Comparison of ENCODE assay signal across 1 cellular context in the genomic region with DNA sequence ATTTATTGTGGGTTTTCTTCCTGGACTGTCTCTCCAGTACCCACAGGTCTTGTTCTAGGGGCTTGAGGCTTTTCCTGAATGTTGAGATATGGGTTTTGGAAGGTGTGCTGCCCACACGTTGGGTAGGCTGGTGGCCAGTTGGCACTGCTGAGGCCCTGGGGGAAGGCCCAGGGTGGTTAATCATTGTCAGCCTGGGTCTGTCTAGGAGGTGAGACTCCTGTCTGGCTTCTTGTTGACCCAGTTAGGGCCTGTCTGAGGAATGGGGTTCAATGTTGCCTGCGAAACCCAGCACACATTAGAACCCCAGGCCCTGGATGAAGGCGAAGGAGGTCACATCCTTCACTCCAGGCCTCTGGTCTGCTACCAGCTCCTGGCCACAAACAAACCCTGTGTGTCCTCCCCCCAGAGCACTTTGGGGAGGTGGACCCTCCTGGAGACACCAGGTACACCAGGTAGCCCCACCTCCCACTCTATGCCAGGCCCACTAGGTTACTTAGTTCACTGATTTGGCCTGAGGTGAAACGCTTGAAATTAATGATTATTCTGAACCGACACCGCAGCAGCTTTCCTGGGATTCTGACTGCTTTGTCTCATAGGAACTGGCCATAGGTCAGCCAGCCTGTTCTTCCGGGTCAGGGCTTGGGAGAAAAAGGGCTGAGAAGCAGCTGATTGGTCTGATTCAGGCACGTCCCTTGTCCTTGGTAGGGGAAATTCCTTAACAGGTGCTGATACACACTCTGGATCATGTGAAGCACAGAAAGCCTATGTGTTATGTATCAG.
TF ChIP-seq lines count a peak whose summit lies in the region.

No MANE protein-coding gene starts in this region.

TF ChIP-seq in HepG2, 621 proteins besides CTCF, POLR2A, EP300 and RAD21 (continues in another document):
- TF ChIP-seq ZNF253 (CRISPR knock-in tag; IDR thresholded peaks at IDR 0.05; ENCODE audit: borderline replicate concordance) (0 out of 2 replicates have a peak, but pooled peaks have one; percentile 1), NBN (conservative IDR thresholded peaks at IDR 0.05) (no peak), ZNF138 (CRISPR knock-in tag; IDR thresholded peaks at IDR 0.05; ENCODE audit: low read depth) (no peak), SKI (IDR thresholded peaks at IDR 0.05; ENCODE audit: partially characterized antibody) (peak; percentile 89), SMYD3 (CRISPR knock-in tag; IDR thresholded peaks at IDR 0.05) (no peak), ZNF260 (CRISPR knock-in tag; IDR thresholded peaks at IDR 0.05; ENCODE audit: borderline replicate concordance, low read depth) (no peak), GABPB1 (CRISPR knock-in tag; IDR thresholded peaks at IDR 0.05) (peak; percentile 45; the same call in 1 of the 2 replicates), KDM5B (CRISPR knock-in tag; IDR thresholded peaks at IDR 0.05; ENCODE audit: borderline replicate concordance) (peak; percentile 76; the same call in 1 of the 2 replicates), MIXL1 (CRISPR knock-in tag; IDR thresholded peaks at IDR 0.05) (peak; percentile 44; the same call in 1 of the 2 replicates), KLF9 (CRISPR knock-in tag; IDR thresholded peaks at IDR 0.05; ENCODE audit: low read depth) (no peak), ZNF234 (CRISPR knock-in tag; conservative IDR thresholded peaks at IDR 0.05) (no peak), TBX2 (CRISPR knock-in tag; IDR thresholded peaks at IDR 0.05; ENCODE audit: borderline replicate concordance) (0 out of 2 replicates have a peak, but pooled peaks have one; percentile 19), ZNF788 (CRISPR knock-in tag; IDR thresholded peaks at IDR 0.05; ENCODE audit: borderline replicate concordance) (0 out of 2 replicates have a peak, but pooled peaks have one; percentile 40), MIER3 (CRISPR knock-in tag; IDR thresholded peaks at IDR 0.05; ENCODE audit: borderline replicate concordance) (no peak), SAP130 (CRISPR knock-in tag; IDR thresholded peaks at IDR 0.05; ENCODE audit: low read depth) (peak; percentile 33; the same call in 1 of the 2 replicates), ELF3 (CRISPR knock-in tag; IDR thresholded peaks at IDR 0.05) (0 out of 2 replicates have a peak, but pooled peaks have one; percentile 9), ZNF501 (CRISPR knock-in tag; IDR thresholded peaks at IDR 0.05) (no peak), CCDC6 (CRISPR knock-in tag; IDR thresholded peaks at IDR 0.05) (0 out of 2 replicates have a peak, but pooled peaks have one; percentile 35), ZNF792 (CRISPR knock-in tag; IDR thresholded peaks at IDR 0.05) (peak; percentile 70; the same call in 1 of the 2 replicates), BCL6 (CRISPR knock-in tag; IDR thresholded peaks at IDR 0.05) (peak; percentile 66), ISL2 (CRISPR knock-in tag; IDR thresholded peaks at IDR 0.05) (0 out of 2 replicates have a peak, but pooled peaks have one; percentile 11), HDAC2 (CRISPR knock-in tag; IDR thresholded peaks at IDR 0.05) (0 out of 2 replicates have a peak, but pooled peaks have one; percentile 22), MYC (CRISPR knock-in tag; IDR thresholded peaks at IDR 0.05; ENCODE audit: borderline replicate concordance) (no peak), GATAD1 (CRISPR knock-in tag; IDR thresholded peaks at IDR 0.05) (peak; percentile 17; the same call in 1 of the 2 replicates), ZNF333 (CRISPR knock-in tag; IDR thresholded peaks at IDR 0.05; ENCODE audit: borderline replicate concordance) (0 out of 2 replicates have a peak, but pooled peaks have one; percentile 70), KLF13 (CRISPR knock-in tag; IDR thresholded peaks at IDR 0.05) (0 out of 2 replicates have a peak, but pooled peaks have one; percentile 43), TEAD3 (CRISPR knock-in tag; optimal IDR thresholded peaks at IDR 0.05; ENCODE audit: borderline replicate concordance) (peak; percentile 15), FOXA1 (IDR thresholded peaks at IDR 0.05) (no peak), FOXA1 (CRISPR knock-in tag; IDR thresholded peaks at IDR 0.05) (peak; percentile 62), ZKSCAN5 (CRISPR knock-in tag; IDR thresholded peaks at IDR 0.05) (peak; percentile 82), DR1 (CRISPR knock-in tag; IDR thresholded peaks at IDR 0.05) (peak; percentile 42; the same call in 1 of the 2 replicates), KDM6A (CRISPR knock-in tag; IDR thresholded peaks at IDR 0.05; ENCODE audit: low read depth) (no peak), FOXA3 (CRISPR knock-in tag; IDR thresholded peaks at IDR 0.05) (peak; percentile 55), NCOR1 (IDR thresholded peaks at IDR 0.05; ENCODE audit: borderline replicate concordance, low read length) (no peak), CBX5 (CRISPR knock-in tag; IDR thresholded peaks at IDR 0.05; ENCODE audit: borderline replicate concordance) (0 out of 2 replicates have a peak, but pooled peaks have one; percentile 19)
- TF ChIP-seq, protein P1, sequence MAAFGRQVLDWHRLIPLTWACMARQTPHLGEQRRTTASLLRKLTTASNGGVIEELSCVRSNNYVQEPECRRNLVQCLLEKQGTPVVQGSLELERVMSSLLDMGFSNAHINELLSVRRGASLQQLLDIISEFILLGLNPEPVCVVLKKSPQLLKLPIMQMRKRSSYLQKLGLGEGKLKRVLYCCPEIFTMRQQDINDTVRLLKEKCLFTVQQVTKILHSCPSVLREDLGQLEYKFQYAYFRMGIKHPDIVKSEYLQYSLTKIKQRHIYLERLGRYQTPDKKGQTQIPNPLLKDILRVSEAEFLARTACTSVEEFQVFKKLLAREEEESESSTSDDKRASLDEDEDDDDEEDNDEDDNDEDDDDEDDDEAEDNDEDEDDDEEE (CRISPR knock-in tag; IDR thresholded peaks at IDR 0.05), result peak; percentile 62; the same call in 1 of the 2 replicates
- TF ChIP-seq, protein P2, sequence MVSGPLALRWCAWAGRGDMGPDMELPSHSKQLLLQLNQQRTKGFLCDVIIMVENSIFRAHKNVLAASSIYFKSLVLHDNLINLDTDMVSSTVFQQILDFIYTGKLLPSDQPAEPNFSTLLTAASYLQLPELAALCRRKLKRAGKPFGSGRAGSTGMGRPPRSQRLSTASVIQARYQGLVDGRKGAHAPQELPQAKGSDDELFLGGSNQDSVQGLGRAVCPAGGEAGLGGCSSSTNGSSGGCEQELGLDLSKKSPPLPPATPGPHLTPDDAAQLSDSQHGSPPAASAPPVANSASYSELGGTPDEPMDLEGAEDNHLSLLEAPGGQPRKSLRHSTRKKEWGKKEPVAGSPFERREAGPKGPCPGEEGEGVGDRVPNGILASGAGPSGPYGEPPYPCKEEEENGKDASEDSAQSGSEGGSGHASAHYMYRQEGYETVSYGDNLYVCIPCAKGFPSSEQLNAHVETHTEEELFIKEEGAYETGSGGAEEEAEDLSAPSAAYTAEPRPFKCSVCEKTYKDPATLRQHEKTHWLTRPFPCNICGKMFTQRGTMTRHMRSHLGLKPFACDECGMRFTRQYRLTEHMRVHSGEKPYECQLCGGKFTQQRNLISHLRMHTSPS (CRISPR knock-in tag; IDR thresholded peaks at IDR 0.05; ENCODE audit: low read depth), result peak; percentile 80
- TF ChIP-seq, protein P3, sequence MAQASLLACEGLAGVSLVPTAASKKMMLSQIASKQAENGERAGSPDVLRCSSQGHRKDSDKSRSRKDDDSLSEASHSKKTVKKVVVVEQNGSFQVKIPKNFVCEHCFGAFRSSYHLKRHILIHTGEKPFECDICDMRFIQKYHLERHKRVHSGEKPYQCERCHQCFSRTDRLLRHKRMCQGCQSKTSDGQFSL (CRISPR knock-in tag; IDR thresholded peaks at IDR 0.05), result no peak
- TF ChIP-seq, protein P4, sequence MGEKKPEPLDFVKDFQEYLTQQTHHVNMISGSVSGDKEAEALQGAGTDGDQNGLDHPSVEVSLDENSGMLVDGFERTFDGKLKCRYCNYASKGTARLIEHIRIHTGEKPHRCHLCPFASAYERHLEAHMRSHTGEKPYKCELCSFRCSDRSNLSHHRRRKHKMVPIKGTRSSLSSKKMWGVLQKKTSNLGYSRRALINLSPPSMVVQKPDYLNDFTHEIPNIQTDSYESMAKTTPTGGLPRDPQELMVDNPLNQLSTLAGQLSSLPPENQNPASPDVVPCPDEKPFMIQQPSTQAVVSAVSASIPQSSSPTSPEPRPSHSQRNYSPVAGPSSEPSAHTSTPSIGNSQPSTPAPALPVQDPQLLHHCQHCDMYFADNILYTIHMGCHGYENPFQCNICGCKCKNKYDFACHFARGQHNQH (CRISPR knock-in tag; IDR thresholded peaks at IDR 0.05), result 0 out of 2 replicates have a peak, but pooled peaks have one; percentile 31
- TF ChIP-seq, protein P5, sequence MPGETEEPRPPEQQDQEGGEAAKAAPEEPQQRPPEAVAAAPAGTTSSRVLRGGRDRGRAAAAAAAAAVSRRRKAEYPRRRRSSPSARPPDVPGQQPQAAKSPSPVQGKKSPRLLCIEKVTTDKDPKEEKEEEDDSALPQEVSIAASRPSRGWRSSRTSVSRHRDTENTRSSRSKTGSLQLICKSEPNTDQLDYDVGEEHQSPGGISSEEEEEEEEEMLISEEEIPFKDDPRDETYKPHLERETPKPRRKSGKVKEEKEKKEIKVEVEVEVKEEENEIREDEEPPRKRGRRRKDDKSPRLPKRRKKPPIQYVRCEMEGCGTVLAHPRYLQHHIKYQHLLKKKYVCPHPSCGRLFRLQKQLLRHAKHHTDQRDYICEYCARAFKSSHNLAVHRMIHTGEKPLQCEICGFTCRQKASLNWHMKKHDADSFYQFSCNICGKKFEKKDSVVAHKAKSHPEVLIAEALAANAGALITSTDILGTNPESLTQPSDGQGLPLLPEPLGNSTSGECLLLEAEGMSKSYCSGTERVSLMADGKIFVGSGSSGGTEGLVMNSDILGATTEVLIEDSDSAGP (CRISPR knock-in tag; IDR thresholded peaks at IDR 0.05; ENCODE audit: borderline replicate concordance), result 0 out of 2 replicates have a peak, but pooled peaks have one; percentile 17
- TF ChIP-seq, protein P6, sequence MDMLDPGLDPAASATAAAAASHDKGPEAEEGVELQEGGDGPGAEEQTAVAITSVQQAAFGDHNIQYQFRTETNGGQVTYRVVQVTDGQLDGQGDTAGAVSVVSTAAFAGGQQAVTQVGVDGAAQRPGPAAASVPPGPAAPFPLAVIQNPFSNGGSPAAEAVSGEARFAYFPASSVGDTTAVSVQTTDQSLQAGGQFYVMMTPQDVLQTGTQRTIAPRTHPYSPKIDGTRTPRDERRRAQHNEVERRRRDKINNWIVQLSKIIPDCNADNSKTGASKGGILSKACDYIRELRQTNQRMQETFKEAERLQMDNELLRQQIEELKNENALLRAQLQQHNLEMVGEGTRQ (IDR thresholded peaks at IDR 0.05; ENCODE audit: low read depth, low read length), result no peak
- TF ChIP-seq, protein P6 (CRISPR knock-in tag; IDR thresholded peaks at IDR 0.05; ENCODE audit: borderline replicate concordance), result no peak
- TF ChIP-seq, protein P7, sequence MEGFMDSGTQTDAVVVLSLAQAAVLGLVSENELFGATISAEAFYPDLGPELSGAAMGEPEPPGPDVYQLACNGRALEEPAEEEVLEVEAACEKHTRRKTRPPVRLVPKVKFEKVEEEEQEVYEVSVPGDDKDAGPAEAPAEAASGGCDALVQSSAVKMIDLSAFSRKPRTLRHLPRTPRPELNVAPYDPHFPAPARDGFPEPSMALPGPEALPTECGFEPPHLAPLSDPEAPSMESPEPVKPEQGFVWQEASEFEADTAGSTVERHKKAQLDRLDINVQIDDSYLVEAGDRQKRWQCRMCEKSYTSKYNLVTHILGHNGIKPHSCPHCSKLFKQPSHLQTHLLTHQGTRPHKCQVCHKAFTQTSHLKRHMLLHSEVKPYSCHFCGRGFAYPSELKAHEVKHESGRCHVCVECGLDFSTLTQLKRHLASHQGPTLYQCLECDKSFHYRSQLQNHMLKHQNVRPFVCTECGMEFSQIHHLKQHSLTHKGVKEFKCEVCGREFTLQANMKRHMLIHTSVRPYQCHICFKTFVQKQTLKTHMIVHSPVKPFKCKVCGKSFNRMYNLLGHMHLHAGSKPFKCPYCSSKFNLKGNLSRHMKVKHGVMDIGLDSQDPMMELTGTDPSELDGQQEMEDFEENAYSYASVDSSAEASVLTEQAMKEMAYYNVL (CRISPR knock-in tag; IDR thresholded peaks at IDR 0.05; ENCODE audit: borderline replicate concordance), result peak; percentile 32; the same call in 1 of the 2 replicates
- TF ChIP-seq, protein P8, sequence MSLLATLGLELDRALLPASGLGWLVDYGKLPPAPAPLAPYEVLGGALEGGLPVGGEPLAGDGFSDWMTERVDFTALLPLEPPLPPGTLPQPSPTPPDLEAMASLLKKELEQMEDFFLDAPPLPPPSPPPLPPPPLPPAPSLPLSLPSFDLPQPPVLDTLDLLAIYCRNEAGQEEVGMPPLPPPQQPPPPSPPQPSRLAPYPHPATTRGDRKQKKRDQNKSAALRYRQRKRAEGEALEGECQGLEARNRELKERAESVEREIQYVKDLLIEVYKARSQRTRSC (CRISPR knock-in tag; IDR thresholded peaks at IDR 0.05; ENCODE audit: low read depth), result no peak
- TF ChIP-seq, protein P9, sequence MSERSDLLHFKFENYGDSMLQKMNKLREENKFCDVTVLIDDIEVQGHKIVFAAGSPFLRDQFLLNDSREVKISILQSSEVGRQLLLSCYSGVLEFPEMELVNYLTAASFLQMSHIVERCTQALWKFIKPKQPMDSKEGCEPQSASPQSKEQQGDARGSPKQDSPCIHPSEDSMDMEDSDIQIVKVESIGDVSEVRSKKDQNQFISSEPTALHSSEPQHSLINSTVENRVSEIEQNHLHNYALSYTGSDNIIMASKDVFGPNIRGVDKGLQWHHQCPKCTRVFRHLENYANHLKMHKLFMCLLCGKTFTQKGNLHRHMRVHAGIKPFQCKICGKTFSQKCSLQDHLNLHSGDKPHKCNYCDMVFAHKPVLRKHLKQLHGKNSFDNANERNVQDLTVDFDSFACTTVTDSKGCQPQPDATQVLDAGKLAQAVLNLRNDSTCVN (CRISPR knock-in tag; IDR thresholded peaks at IDR 0.05; ENCODE audit: borderline replicate concordance), result 0 out of 2 replicates have a peak, but pooled peaks have one; percentile 15
